In the genomic region with DNA sequence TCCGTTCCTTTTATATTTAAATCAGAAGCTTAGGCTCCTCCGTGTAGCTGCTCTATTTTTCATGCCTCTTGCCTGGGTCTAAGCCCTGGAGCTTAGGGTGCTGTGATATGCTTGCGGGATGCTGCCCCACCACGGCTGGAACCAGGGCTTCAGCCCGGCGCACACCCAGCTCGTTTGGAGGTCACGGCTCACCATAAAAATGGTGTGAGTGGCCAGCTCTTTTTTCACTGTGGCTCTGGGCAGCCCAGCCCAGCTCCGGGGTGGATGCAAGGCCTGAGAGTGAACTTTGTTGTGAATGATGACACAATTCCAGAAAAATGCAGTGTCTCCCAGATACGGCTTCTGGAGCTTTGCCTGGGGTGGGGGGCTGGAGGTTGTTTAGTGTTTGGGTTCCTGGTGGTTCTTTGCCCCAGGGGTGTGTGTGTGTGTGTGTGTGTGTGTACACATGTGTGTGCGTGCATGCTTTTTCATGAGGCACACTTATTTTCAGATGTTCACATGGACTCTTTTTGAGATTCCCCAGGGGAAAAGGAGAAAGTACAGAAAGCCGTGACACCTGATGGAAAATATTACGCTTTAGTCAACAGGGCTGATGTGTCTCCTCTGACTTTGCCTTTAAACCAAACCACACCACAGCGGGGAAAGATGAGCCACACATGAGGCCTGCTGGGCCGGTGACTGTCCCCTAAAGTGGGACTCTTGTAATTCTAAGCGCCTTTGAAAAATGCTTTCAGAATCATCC, we compare ENCODE assay signal across 1 cellular context.
TF ChIP-seq lines count a peak whose summit lies in the region.

No MANE protein-coding gene starts in this region.

TF ChIP-seq in IMR-90, 13 proteins besides CTCF, POLR2A, EP300 and RAD21 (continued from another document):
- TF ChIP-seq, protein P1, sequence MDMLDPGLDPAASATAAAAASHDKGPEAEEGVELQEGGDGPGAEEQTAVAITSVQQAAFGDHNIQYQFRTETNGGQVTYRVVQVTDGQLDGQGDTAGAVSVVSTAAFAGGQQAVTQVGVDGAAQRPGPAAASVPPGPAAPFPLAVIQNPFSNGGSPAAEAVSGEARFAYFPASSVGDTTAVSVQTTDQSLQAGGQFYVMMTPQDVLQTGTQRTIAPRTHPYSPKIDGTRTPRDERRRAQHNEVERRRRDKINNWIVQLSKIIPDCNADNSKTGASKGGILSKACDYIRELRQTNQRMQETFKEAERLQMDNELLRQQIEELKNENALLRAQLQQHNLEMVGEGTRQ (IDR thresholded peaks at IDR 0.05; ENCODE audit: low read depth, low read length) = no peak
- TF ChIP-seq NFE2L2 (IDR thresholded peaks at IDR 0.05; ENCODE audit: low read depth, low read length) = no peak
- peak; percentile 53 for TF ChIP-seq FOS (IDR thresholded peaks at IDR 0.05; ENCODE audit: low read depth, low read length)
TF ChIP-seq in IMR-90: peak in this region for 5.
